13 cellular contexts compared by ENCODE assay signal in genomic region chr2:240624011-240624949, GRCh38. TPM values are rescaled to one million over a fixed set of nuclear protein-coding genes. Genes with fewer than 3 reads are reported as not detected.
DNase-seq lines count a peak whose midpoint lies in the region; ATAC-seq and TF ChIP-seq lines count a peak whose summit lies in the region.
"Had no signal": no experiment of that assay in that cellular context is flagged by ENCODE, and none has a peak within 500 bp of the region (broad histone marks: within the 10 kb centered on the region; RNA-seq: fewer than 3 reads in every experiment).

No MANE protein-coding gene starts in this region.

- no peaks in the 10 kb centered on the region for H3K36me3 ChIP-seq in WERI-Rb-1
- H3K36me3 ChIP-seq in spleen: peaks cover 0 to 9% (median 0%) of the 10 kb centered on the region in 6 donors

- peaks cover 3 to 80% (median 69%) of the 10 kb centered on the region in 6 donors for H3K4me1 ChIP-seq in spleen

- TF ChIP-seq CTCF in WERI-Rb-1 (IDR thresholded peaks at IDR 0.05; ENCODE audit: low read depth, low read length): no peak
- no peak for TF ChIP-seq CTCF in spleen (IDR thresholded peaks at IDR 0.05 in 8 of 11, conservative IDR thresholded peaks at IDR 0.05 in 3 of 11)

- no peak overlapping the region for H3K4me3 ChIP-seq in WERI-Rb-1 (ENCODE audit: low read depth, low read length)
- peak overlapping the region in 1 of 8 donors; percentile 49 for H3K4me3 ChIP-seq in spleen

- H3K27ac ChIP-seq in WERI-Rb-1 (no peak overlapping the region), spleen (peak overlapping the region in 7 of 8 donors; percentile 39 to 85 (median 58))
- H3K27ac ChIP-seq: RWPE1 had no signal

- ATAC-seq in left cardiac atrium (peak in 1 of 2 donors; percentile 20), GM18519 (IDR thresholded peaks at IDR 0.05; ENCODE audit: low FRiP score, unreplicated experiment) (no peak)

- peak; percentile 49 for DNase-seq in NOMO-1 treated with DMSO at 0.1 percent for 48 hours (lab: John Stamatoyannopoulos, UW; ENCODE audit: unreplicated experiment)
- no peak for DNase-seq in NOMO-1 treated with dmso at 0.1 percent for 144 hours (lab: John Stamatoyannopoulos, UW; ENCODE audit: unreplicated experiment)
- peak; percentile 6 for DNase-seq in WERI-Rb-1
- peak; percentile 14 for DNase-seq in left cardiac atrium
- DNase-seq in spleen: peak; percentile 73
- no peak for DNase-seq in stimulated activated CD4-positive, alpha-beta T cell treated with anti-CD3 and anti-CD28 coated beads, Interleukin-4, amount 100 ng/mL, for 24 hours
- DNase-seq in anterior cingulate cortex (lab: John Stamatoyannopoulos, UW): no peak
- DNase-seq: foreskin melanocyte, NCI-H187 had no signal

- intact Hi-C loops in left cardiac atrium (cut with DNase I): no loop called here
- intact Hi-C loops in spleen (cut with DNase I; ENCODE audit: low total_unique reads): no loop called here

- no peaks in the 10 kb centered on the region for H3K27me3 ChIP-seq in WERI-Rb-1 (ENCODE audit: insufficient read depth, low read depth, severe bottlenecking)
- peaks cover 0 to 4% (median 0%) of the 10 kb centered on the region in 7 donors for H3K27me3 ChIP-seq in spleen (replicated peaks in 1 of 7)

- no peak for TF ChIP-seq POLR2A in spleen (IDR thresholded peaks at IDR 0.05)

- WGBS in spleen, 5 donors: 59 to 73% (median 67%) methylated on average over 19 to 24 of the region's 24 CpGs

- H3K9me3 ChIP-seq in WERI-Rb-1 (ENCODE audit: severe bottlenecking): no peaks in the 10 kb centered on the region
- H3K9me3 ChIP-seq in spleen: no peaks in the 10 kb centered on the region

RNA-seq across cellular contexts. Expression of gene GPR35, which starts 1.0 kb away (rescaled TPM):
- total RNA-seq in left cardiac atrium (1 to 10 TPM; 1.1 to 1.3 TPM), spleen (10 to 100 TPM; 10.3 to 25.3 (median 18.7) TPM)
- polyA plus RNA-seq in spleen: 10 to 100 TPM in 2 of 3 donors, 1 to 10 TPM in 1; 7.4 to 19.1 (median 17.8) TPM

RNA-seq across cellular contexts. Expression of gene CAPN10, which starts 37.7 kb away (rescaled TPM):
- total RNA-seq in left cardiac atrium (10 to 100 TPM; 17.9 to 26.6 TPM), spleen (10 to 100 TPM; 43.0 to 82.6 (median 59.4) TPM)
- polyA plus RNA-seq in spleen: 10 to 100 TPM; 34.7 to 83.1 (median 66.1) TPM

RNA-seq across cellular contexts. Expression of gene RNPEPL1, which starts 56.0 kb away (rescaled TPM):
- total RNA-seq in left cardiac atrium: 10 to 100 TPM; 47.3 to 67.6 TPM
- 100 to 1,000 TPM in 2 of 7 donors, 10 to 100 TPM in 5; 57.2 to 116 (median 73.0) TPM for total RNA-seq in spleen
- 100 to 1,000 TPM in 2 of 3 donors, 10 to 100 TPM in 1; 79.8 to 165 (median 107) TPM for polyA plus RNA-seq in spleen

RNA-seq across cellular contexts. Expression of gene AQP12B, which starts 58.4 kb away (rescaled TPM):
- total RNA-seq in left cardiac atrium (not detected), spleen (under 1 TPM in 1 of 7 donors, not detected in 6; 0.95 TPM)
- 1 to 10 TPM in 1 of 3 donors, under 1 TPM in 1, not detected in 1; 0.03 to 1.8 TPM for polyA plus RNA-seq in spleen
- total RNA-seq: cerebellum, subcutaneous adipose tissue had no signal

Comparison
In these comparisons a context has a peak if more than half of its experiments do, and no peak if none do; other contexts are left out.
1. DNase-seq: peak in NOMO-1 treated with DMSO at 0.1 percent for 48 hours (single experiment), WERI-Rb-1 (single experiment), left cardiac atrium (single experiment) and spleen (single experiment); none in NOMO-1 treated with dmso at 0.1 percent for 144 hours (single experiment), stimulated activated CD4-positive, alpha-beta T cell treated with anti-CD3 and anti-CD28 coated beads, Interleukin-4, amount 100 ng/mL, for 24 hours (single experiment) and anterior cingulate cortex (0 of 58).
2. RNA of gene GPR35, which starts 1.0 kb away (total RNA-seq): 10.3 to 25.3 TPM in spleen; 1.1 to 1.3 TPM in left cardiac atrium; every median in the first group is over 4 times any median in the second.